23 cellular contexts compared by ENCODE assay signal in the genomic region with DNA sequence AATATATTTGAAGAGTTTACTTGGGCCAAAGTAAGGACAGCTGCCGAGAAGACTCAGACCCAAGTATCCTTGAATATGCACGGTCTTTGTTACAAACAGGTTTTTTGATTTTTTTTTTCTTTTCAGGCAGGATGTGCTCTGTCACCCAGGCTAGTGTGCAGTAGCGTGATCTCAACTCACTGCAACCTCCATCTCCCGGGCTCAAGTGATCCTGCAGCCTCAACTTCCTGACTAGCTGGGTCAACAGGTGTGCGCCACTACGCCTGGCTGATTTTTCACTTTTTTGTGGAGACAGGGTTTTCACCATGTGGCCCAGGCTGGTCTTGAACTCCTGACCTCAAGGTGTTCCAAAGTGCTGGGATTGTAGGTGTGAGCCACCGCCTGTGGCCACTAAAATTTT. TPM values are rescaled to one million over a fixed set of nuclear protein-coding genes. Genes with fewer than 3 reads are reported as not detected.
DNase-seq lines count a peak whose midpoint lies in the region; ATAC-seq, FAIRE-seq and TF ChIP-seq lines count a peak whose summit lies in the region.
"Had no signal": no experiment of that assay in that cellular context is flagged by ENCODE, and none has a peak within 500 bp of the region (broad histone marks: within the 10 kb centered on the region; RNA-seq: fewer than 3 reads in every experiment).

No MANE protein-coding gene starts in this region.

- peak; percentile 70 for ATAC-seq in DND-41 (ENCODE audit: insufficient read depth, low read depth)
- ATAC-seq: right cardiac atrium had no signal

- WGBS in H1 (ENCODE audit: extremely low coverage in 1 of 2, insufficient coverage in 1 of 2, insufficient read length in 1 of 2, insufficient replicate concordance in 2 of 2, low coverage in 1 of 2, low lambda C conversion rate in 2 of 2, missing lambda C conversion rate in 1 of 2), 2 experiments, result 85% methylated on average over 7 of the region's 7 CpGs; no CpG with 5 or more reads in 1 of the 2 experiments

- H4K8ac ChIP-seq in H1 (ENCODE audit: extremely low read depth, insufficient read depth, low read length), result no peak overlapping the region

- no peak overlapping the region for H3K9ac ChIP-seq in DND-41 (ENCODE audit: low read depth, low read length)
- no peak overlapping the region for H3K9ac ChIP-seq in H1 (replicated peaks in 1 of 4; ENCODE audit: extremely low read depth in 1 of 4, low read depth in 3 of 4, low read length in 3 of 4)

- 0 out of 2 replicates have a peak overlapping the region, but pooled peaks have one; percentile 93 for H2BK20ac ChIP-seq in H1 (ENCODE audit: low read length)

- no peak overlapping the region for H3K14ac ChIP-seq in H1 (ENCODE audit: insufficient read length)

- H4K20me1 ChIP-seq in DND-41 (ENCODE audit: insufficient read depth, low read length) (peaks cover 6% of the 10 kb centered on the region; the same call in 1 of the 2 replicates), H1 (replicated peaks in 1 of 2; ENCODE audit: control insufficient read depth in 1 of 2, insufficient read depth in 2 of 2, low read length in 2 of 2) (peaks cover 0 to 1% of the 10 kb centered on the region in 2 experiments)

- H3K56ac ChIP-seq in H1 (replicated peaks; ENCODE audit: insufficient read length, low read depth, low read length), result no peak overlapping the region

- H3K79me2 ChIP-seq in DND-41 (ENCODE audit: insufficient read depth, low read length) (peaks cover 10% of the 10 kb centered on the region; the same call in 1 of the 2 replicates), H1 (ENCODE audit: control insufficient read depth in 1 of 2, insufficient read depth in 2 of 2, low read length in 2 of 2) (peaks cover 0 to 83% of the 10 kb centered on the region in 2 experiments; a peak in 2 of 4 replicates)

- no peak overlapping the region for H2BK120ac ChIP-seq in H1 (replicated peaks; ENCODE audit: low read depth, low read length)

- peak; percentile 38 for DNase-seq in DND-41
- DNase-seq in GM19239 (ENCODE audit: insufficient read length, low spot score), result no peak
- DNase-seq in H1 (ENCODE audit: low read depth in 1 of 2, low spot score in 2 of 2), result no peak
- DNase-seq in NCI-H226, result no peak
- DNase-seq in NCI-H2081 treated with DMSO at 0.1 percent for 48 hours (lab: John Stamatoyannopoulos, UW), result no peak
- no peak for DNase-seq in NCI-H2107 (lab: John Stamatoyannopoulos, UW)
- DNase-seq: activated CD4-positive, alpha-beta T cell treated with anti-CD3 and anti-CD28 coated beads, Interleukin-2, amount 50 U/mL, for 48 hours; adrenal gland; cortex of kidney; EL; HFFc6; islet precursor cell; Kasumi-1; NCI-H1105; ovary; right cardiac atrium; Right ventricle myocardium superior; tibial artery had no signal

- H2BK12ac ChIP-seq in H1 (ENCODE audit: low read depth, low read length), result no peak overlapping the region

- H3K23ac ChIP-seq in H1 (ENCODE audit: insufficient read length), result no peak overlapping the region

- TF ChIP-seq POLR2A in H1 (IDR thresholded peaks at IDR 0.05; ENCODE audit: control extremely low read depth in 1 of 2, low read depth in 2 of 2, low read length in 2 of 2), result no peak

- FAIRE-seq in GM19239 (lab: Jason Lieb, UNC) (peak; percentile 8), H1 (lab: Jason Lieb, UNC) (no peak)
- FAIRE-seq: bronchial epithelial cell, endothelial cell of umbilical vein had no signal

- no peak for TF ChIP-seq EP300 in H1 (IDR thresholded peaks at IDR 0.05; ENCODE audit: borderline replicate concordance in 1 of 2, low read depth in 2 of 2, low read length in 2 of 2)

- TF ChIP-seq RAD21 in H1 (IDR thresholded peaks at IDR 0.05 in 1 of 2, conservative IDR thresholded peaks at IDR 0.05 in 1 of 2; ENCODE audit: low read depth in 2 of 2, low read length in 2 of 2), result no peak

- CTCF ChIA-PET in H1 (lab: Charles Lee; ENCODE audit: partially characterized antibody), result interaction anchor here (0.7 to 0.9 kb wide), 3 partner anchors 104 to 201 kb away, joined by 4 to 6 read pairs (median 5); no protein-coding TSS in a partner anchor

- H2BK5ac ChIP-seq in H1 (ENCODE audit: low read depth, low read length), result peak overlapping the region; percentile 67

- H4K5ac ChIP-seq in H1 (ENCODE audit: insufficient read length, low read depth, low read length), result no peak overlapping the region

- TF ChIP-seq CTCF in DND-41 (IDR thresholded peaks at IDR 0.05; ENCODE audit: borderline replicate concordance, extremely low read depth, low read length, poor library complexity, severe bottlenecking) (no peak), H1 (IDR thresholded peaks at IDR 0.05; ENCODE audit: control extremely low read depth in 1 of 3, insufficient read depth in 1 of 3, low read depth in 1 of 3, low read length in 3 of 3) (no peak)

- peaks cover 6% of the 10 kb centered on the region; the same call in 1 of the 2 replicates for H3K36me3 ChIP-seq in DND-41 (ENCODE audit: insufficient read depth, low read length)
- H3K36me3 ChIP-seq in KOPT-K1 (ENCODE audit: insufficient read depth, low read length), result no peaks in the 10 kb centered on the region
- no peaks in the 10 kb centered on the region for H3K36me3 ChIP-seq in H1 (ENCODE audit: control insufficient read depth in 2 of 4, insufficient read depth in 4 of 4, low read length in 3 of 4)
- H3K36me3 ChIP-seq: adrenal gland, ovary had no signal

- H2BK15ac ChIP-seq in H1 (ENCODE audit: low read length), result no peak overlapping the region

- no peak overlapping the region for H2AK5ac ChIP-seq in H1 (ENCODE audit: low read depth, low read length)

- peaks cover 5% of the 10 kb centered on the region; the same call in 1 of the 2 replicates for H3K4me1 ChIP-seq in DND-41 (ENCODE audit: insufficient read depth, low read length)
- peaks cover 0 to 16% (median 6%) of the 10 kb centered on the region in 4 experiments; a peak in 5 of 7 replicates for H3K4me1 ChIP-seq in H1 (replicated peaks in 1 of 4; ENCODE audit: control insufficient read depth in 3 of 4, insufficient read depth in 4 of 4, low read length in 3 of 4)

- no peak overlapping the region for H3K27ac ChIP-seq in DND-41 (ENCODE audit: low read length)
- H3K27ac ChIP-seq in KOPT-K1 (ENCODE audit: low read depth, low read length, poor library complexity, severe bottlenecking), result peak overlapping the region; percentile 9
- H3K27ac ChIP-seq in H1 (ENCODE audit: low read depth, low read length), result 0 out of 2 replicates have a peak overlapping the region, but pooled peaks have one; percentile 26
- H3K27ac ChIP-seq: adrenal gland, hepatocyte, ovary, tibial artery had no signal

- no peaks in the 10 kb centered on the region for H3K23me2 ChIP-seq in H1 (ENCODE audit: low read depth, low read length)

- H3K4ac ChIP-seq in H1 (replicated peaks; ENCODE audit: insufficient read length, low read depth, low read length), result no peak overlapping the region

- POLR2A ChIA-PET in H1 (lab: Charles Lee; ENCODE audit: partially characterized antibody), result interaction anchor here (0.7 kb wide), 1 partner anchor 250 kb away, joined by 3 read pairs; no protein-coding TSS in a partner anchor

- H2AFZ ChIP-seq in DND-41 (ENCODE audit: low read depth, low read length), result no peak overlapping the region
- no peak overlapping the region for H2AFZ ChIP-seq in H1 (ENCODE audit: low read length)
- H2AFZ ChIP-seq: hepatocyte had no signal

- H3K18ac ChIP-seq in H1 (ENCODE audit: extremely low read depth, low read length), result no peak overlapping the region

- no peaks in the 10 kb centered on the region for H3K9me3 ChIP-seq in DND-41 (ENCODE audit: insufficient read depth, low read length, severe bottlenecking)
- peaks cover 8% of the 10 kb centered on the region for H3K9me3 ChIP-seq in KOPT-K1 (ENCODE audit: insufficient read depth, low read length, poor library complexity, severe bottlenecking)
- no peaks in the 10 kb centered on the region for H3K9me3 ChIP-seq in H1 (ENCODE audit: insufficient read depth in 2 of 2, low read depth in 1 of 2, low read length in 1 of 2)
- H3K9me3 ChIP-seq: adrenal gland, ovary, tibial artery had no signal

- H4K91ac ChIP-seq in H1 (replicated peaks; ENCODE audit: insufficient read length, low read length), result no peak overlapping the region

- H3K27me3 ChIP-seq in DND-41 (ENCODE audit: insufficient read depth, low read length, poor library complexity) (no peaks in the 10 kb centered on the region), H1 (replicated peaks in 1 of 4; ENCODE audit: control insufficient read depth in 3 of 4, extremely low read depth in 1 of 4, insufficient read depth in 3 of 4, low read length in 3 of 4) (no peaks in the 10 kb centered on the region)
- H3K27me3 ChIP-seq: adrenal gland, hepatocyte, ovary, tibial artery had no signal

- H3K4me3 ChIP-seq in DND-41 (ENCODE audit: low read depth in 1 of 2, low read length in 2 of 2) (no peak overlapping the region), H1 (ENCODE audit: extremely low read depth in 1 of 4, insufficient read depth in 2 of 4, low read depth in 3 of 4, low read length in 4 of 4) (no peak overlapping the region)
- H3K4me3 ChIP-seq: adrenal gland, hepatocyte, lung, ovary, tibial artery had no signal

- no peak overlapping the region for H3K4me2 ChIP-seq in DND-41 (ENCODE audit: insufficient read depth, low read length)
- H3K4me2 ChIP-seq in H1 (ENCODE audit: insufficient read depth in 1 of 2, low read depth in 2 of 2, low read length in 2 of 2), result no peak overlapping the region
- H3K4me2 ChIP-seq: hepatocyte had no signal

- peaks cover 15% of the 10 kb centered on the region; the same call in 1 of the 2 replicates for H3K79me1 ChIP-seq in H1 (ENCODE audit: low read depth, low read length)

TF ChIP-seq in H1, 55 proteins besides CTCF, POLR2A, EP300 and RAD21 (continues in another document):
- TF ChIP-seq GTF2F1 (IDR thresholded peaks at IDR 0.05; ENCODE audit: borderline replicate concordance, low read depth, low read length) (no peak), FOSL1 (IDR thresholded peaks at IDR 0.05; ENCODE audit: insufficient read depth, low read depth, low read length) (no peak), RFX5 (IDR thresholded peaks at IDR 0.05; ENCODE audit: borderline replicate concordance, low read depth, low read length) (no peak), CBX5 (IDR thresholded peaks at IDR 0.05; ENCODE audit: low read depth, low read length) (no peak), HDAC6 (IDR thresholded peaks at IDR 0.05; ENCODE audit: low read depth, low read length) (no peak), RXRA (IDR thresholded peaks at IDR 0.05; ENCODE audit: insufficient read depth, low read depth, low read length) (no peak)

RNA-seq across cellular contexts. Expression of gene JMY, which starts 27.4 kb away (rescaled TPM):
- total RNA-seq in H1 (2021; fragmentation: NEBNext Ultra II Directional; extraction: Animal tissue kit (Norgen Biotek cat#: 25700)), result 13.9 and 14.0 TPM in 2 replicates
- 1.7 and 2.8 TPM in 2 replicates for polyA plus RNA-seq in H1 (2011; rRNA removed)
- 3.0 TPM for polyA plus RNA-seq in H1 (2011; cell fraction: cytosol; rRNA removed)
- polyA plus RNA-seq in H1 (2011; cell fraction: nucleus; rRNA removed), result 2.6 TPM
- polyA plus RNA-seq in H1 (2012, experiment 1 of 2), result 3.7 to 6.4 TPM (median 3.9 TPM) in 4 replicates
- polyA plus RNA-seq in H1 (2012, experiment 2 of 2), result 0.30 TPM
- 4.8 TPM for polyA plus RNA-seq in H1 (2013, experiment 1 of 2)
- 4.3 TPM for polyA plus RNA-seq in H1 (2013, experiment 2 of 2)
- polyA minus RNA-seq in H1 (2011; rRNA and poly(A)+ RNA removed), result 6.9 and 8.2 TPM in 2 replicates
- polyA minus RNA-seq in H1 (2011; cell fraction: cytosol; rRNA and poly(A)+ RNA removed), result 8.6 TPM
- 14.1 TPM for polyA minus RNA-seq in H1 (2011; cell fraction: nucleus; rRNA and poly(A)+ RNA removed)
